10 cellular contexts compared by ENCODE assay signal in the genomic region with DNA sequence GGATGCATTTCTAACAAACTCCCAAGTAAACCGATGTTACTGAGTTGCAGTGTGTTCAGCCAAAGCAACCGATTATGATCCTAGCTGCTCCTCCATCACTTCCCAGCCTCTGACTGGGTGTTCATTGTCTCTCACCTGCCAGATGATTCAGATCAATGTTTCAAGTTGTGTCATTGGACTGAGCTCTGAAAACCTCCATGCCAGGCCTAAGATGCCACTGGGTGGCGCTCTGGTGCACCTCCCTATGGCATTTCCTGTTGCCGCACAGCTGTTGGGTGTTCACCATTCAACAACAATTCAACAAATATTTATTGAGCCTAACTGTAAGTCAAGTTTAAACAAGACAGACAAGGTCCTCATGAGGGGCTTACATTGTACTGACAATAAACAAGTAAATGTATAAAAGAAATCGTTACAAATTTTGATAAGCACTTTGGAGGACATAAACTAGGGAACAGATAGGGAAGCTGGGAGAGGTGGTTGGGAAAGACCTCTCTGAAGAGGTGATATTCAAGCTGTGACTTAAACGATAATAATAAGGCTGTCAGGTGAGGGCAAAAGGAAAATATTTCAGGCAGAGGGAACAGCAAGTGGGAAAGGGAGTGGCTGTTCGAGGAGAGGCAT. TPM values are rescaled to one million over a fixed set of nuclear protein-coding genes. Genes with fewer than 3 reads are reported as not detected.
A peak's percentile ranks its signal among the peaks of the same experiment; 100 is the strongest.
DNase-seq lines count a peak whose midpoint lies in the region; ATAC-seq and TF ChIP-seq lines count a peak whose summit lies in the region.
"Had no signal": no experiment of that assay in that cellular context is flagged by ENCODE, and none has a peak within 500 bp of the region (broad histone marks: within the 10 kb centered on the region; RNA-seq: fewer than 3 reads in every experiment).

No MANE protein-coding gene starts in this region.

- peak; percentile 7 for DNase-seq in Caki2 (ENCODE audit: low read depth)
- peak; percentile 77 for DNase-seq in NCI-H748 treated with DMSO at 0.1 percent for 48 hours (lab: John Stamatoyannopoulos, UW)
- DNase-seq in activated T-cell treated with anti-CD3 and anti-CD28 coated beads, Interleukin-2, amount 50 U/mL, for 24 hours = peak; percentile 84
- peak; percentile 50 to 75 for DNase-seq in foreskin keratinocyte
- peak; percentile 9 for DNase-seq in skeletal muscle cell (ENCODE audit: low read depth)
- no peak for DNase-seq in NCI-H1694 (lab: John Stamatoyannopoulos, UW)

- TF ChIP-seq CTCF in HEK293 (tag by site-specific recombination; IDR thresholded peaks at IDR 0.05) = no peak
- peak; percentile 88 for TF ChIP-seq CTCF in foreskin keratinocyte (conservative IDR thresholded peaks at IDR 0.05)

- H3K27ac ChIP-seq in HEK293 (ENCODE audit: extremely low read depth, low read depth, low read length) (no peak overlapping the region), foreskin keratinocyte (no peak overlapping the region)

- no peaks in the 10 kb centered on the region for H3K9me3 ChIP-seq in HEK293 (ENCODE audit: control insufficient read depth, insufficient read depth, low read depth, low read length)

- no peak overlapping the region for H3K27ac Mint-ChIP-seq in activated T-cell treated with anti-CD3 and anti-CD28 coated beads, Interleukin-2, amount 50 U/mL, for 24 hours
- H3K27ac Mint-ChIP-seq: IgD-negative memory B cell had no signal

- H3K36me3 Mint-ChIP-seq in activated T-cell treated with anti-CD3 and anti-CD28 coated beads, Interleukin-2, amount 50 U/mL, for 24 hours (ENCODE audit: low read depth) = no peaks in the 10 kb centered on the region

- peaks cover 18% of the 10 kb centered on the region for H3K27me3 Mint-ChIP-seq in activated T-cell treated with anti-CD3 and anti-CD28 coated beads, Interleukin-2, amount 50 U/mL, for 24 hours

- ATAC-seq in foreskin keratinocyte = peak; percentile 76
- ATAC-seq in GM21423 (IDR thresholded peaks at IDR 0.05; ENCODE audit: unreplicated experiment) = no peak

- H3K36me3 ChIP-seq in HEK293 (ENCODE audit: control insufficient read depth in 2 of 2, insufficient read depth in 1 of 2, low read length in 2 of 2) = no peaks in the 10 kb centered on the region

- H3K4me1 ChIP-seq in HEK293 (ENCODE audit: control insufficient read depth, insufficient read depth, low read length) (no peaks in the 10 kb centered on the region), foreskin keratinocyte (no peaks in the 10 kb centered on the region)

- peaks cover 36% of the 10 kb centered on the region for H3K4me1 Mint-ChIP-seq in activated T-cell treated with anti-CD3 and anti-CD28 coated beads, Interleukin-2, amount 50 U/mL, for 24 hours (ENCODE audit: low read depth)

- POLR2A ChIA-PET in HEK293 (lab: Yijun Ruan, JAX) = no interaction called here

- no peaks in the 10 kb centered on the region for H3K9me3 Mint-ChIP-seq in activated T-cell treated with anti-CD3 and anti-CD28 coated beads, Interleukin-2, amount 50 U/mL, for 24 hours
- H3K9me3 Mint-ChIP-seq: IgD-negative memory B cell had no signal

- in situ Hi-C loops in Caki2 (cut with HindIII; ENCODE audit: low pct_unique_long_range_greater_than_20kb, low sequenced_read_pairs) = no loop called here

- no peak overlapping the region for H3K4me3 ChIP-seq in HEK293 (ENCODE audit: low read depth, low read length)
- H3K4me3 ChIP-seq in skeletal muscle cell (ENCODE audit: low read depth, low read length) = no peak overlapping the region

- no peak overlapping the region for H3K4me3 Mint-ChIP-seq in activated T-cell treated with anti-CD3 and anti-CD28 coated beads, Interleukin-2, amount 50 U/mL, for 24 hours
- H3K4me3 Mint-ChIP-seq: IgD-negative memory B cell had no signal

- H3K27me3 ChIP-seq in foreskin keratinocyte = peaks cover 14% of the 10 kb centered on the region

- CTCF ChIA-PET in HEK293 (lab: Yijun Ruan, JAX) = interaction anchor here (0.6 to 11.7 kb wide), 30 partner anchors 8 to 345 kb away, joined by 3 to 291 read pairs (median 4); partner anchors contain the start of gene CCSER2

TF ChIP-seq in HEK293, 187 proteins besides CTCF, POLR2A, EP300 and RAD21:
- TF ChIP-seq ZNF654 (tag by site-specific recombination; IDR thresholded peaks at IDR 0.05; ENCODE audit: low read depth) (peak; percentile 33), SCRT2 (tag by site-specific recombination; IDR thresholded peaks at IDR 0.05) (0 out of 2 replicates have a peak, but pooled peaks have one; percentile 27), ZNF548 (tag by site-specific recombination; IDR thresholded peaks at IDR 0.05) (no peak), KLF9 (tag by site-specific recombination; IDR thresholded peaks at IDR 0.05; ENCODE audit: low read depth) (no peak), ZNF311 (tag by site-specific recombination; IDR thresholded peaks at IDR 0.05; ENCODE audit: borderline replicate concordance) (no peak), ZBTB7A (tag by site-specific recombination; IDR thresholded peaks at IDR 0.05; ENCODE audit: low read depth) (no peak), BCL11A (tag by site-specific recombination; IDR thresholded peaks at IDR 0.05; ENCODE audit: low read depth) (no peak)

RNA-seq across cellular contexts. Expression of gene RGR, which starts 22.8 kb away (rescaled TPM):
- total RNA-seq in Caki2 (2014; rRNA removed; shearing (Covaris generic); ENCODE audit: low replicate concordance) = not detected in 2 replicates
- total RNA-seq in foreskin keratinocyte = not detected in 2 replicates
- not detected in 2 replicates for polyA plus RNA-seq in foreskin keratinocyte
- polyA plus RNA-seq: IgD-negative memory B cell had no signal

RNA-seq across cellular contexts. Expression of gene LRIT1, which starts 26.3 kb away (rescaled TPM):
- total RNA-seq in Caki2 (2014; rRNA removed; shearing (Covaris generic); ENCODE audit: low replicate concordance) = not detected in 2 replicates
- not detected in 2 replicates for total RNA-seq in foreskin keratinocyte
- polyA plus RNA-seq in foreskin keratinocyte = not detected in 2 replicates
- total RNA-seq: subcutaneous adipose tissue had no signal
- polyA plus RNA-seq: IgD-negative memory B cell had no signal

RNA-seq across cellular contexts. Expression of gene LRIT2, which starts 42.3 kb away (rescaled TPM):
- not detected in 2 replicates for total RNA-seq in Caki2 (2014; rRNA removed; shearing (Covaris generic); ENCODE audit: low replicate concordance)
- total RNA-seq in foreskin keratinocyte = not detected in 2 replicates
- not detected in 2 replicates for polyA plus RNA-seq in foreskin keratinocyte
- total RNA-seq: subcutaneous adipose tissue had no signal
- polyA plus RNA-seq: IgD-negative memory B cell had no signal
